21 cellular contexts compared by ENCODE assay signal in the genomic region with DNA sequence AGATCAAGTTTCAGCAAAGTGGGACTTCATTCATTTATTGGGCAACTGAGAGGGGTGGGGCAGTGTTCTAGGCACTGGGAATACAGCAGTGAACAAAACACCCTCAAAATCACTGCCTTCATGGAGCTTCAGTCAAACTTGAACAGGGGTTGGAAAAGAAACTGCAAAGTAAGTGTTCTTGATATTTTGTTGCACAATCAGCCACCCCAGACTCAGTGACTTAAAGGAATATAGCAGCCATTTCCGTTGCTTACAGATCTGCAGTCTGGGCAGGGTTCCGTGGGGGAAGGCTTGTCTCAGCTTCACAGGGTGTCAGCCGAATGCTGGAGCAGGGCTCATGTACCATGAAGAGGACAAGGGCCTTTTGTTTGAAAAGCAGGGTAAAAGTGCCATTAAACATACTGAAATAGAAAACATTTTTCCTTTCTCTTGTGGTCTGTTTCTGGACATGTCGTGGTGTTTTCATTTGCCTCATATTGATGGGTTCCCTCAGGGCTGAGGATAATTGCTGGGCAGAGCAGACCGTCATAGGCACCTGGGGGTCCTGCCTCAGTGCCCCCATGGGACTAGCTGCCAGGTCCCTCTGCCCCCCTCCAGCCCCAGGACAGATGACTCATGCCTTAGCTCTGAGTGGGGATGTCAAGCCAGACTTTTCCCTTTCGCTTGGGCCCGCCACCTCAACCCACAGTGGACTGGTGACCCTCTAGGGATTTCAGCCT.
"Had no signal": no experiment of that assay in that cellular context is flagged by ENCODE, and none has a peak within 500 bp of the region (broad histone marks: within the 10 kb centered on the region; RNA-seq: fewer than 3 reads in every experiment).

No MANE protein-coding gene starts in this region.

- DNase-seq: activated CD4-positive, alpha-beta memory T cell treated with anti-CD3 and anti-CD28 coated beads for 36 hours; activated CD4-positive, alpha-beta T cell treated with anti-CD3 and anti-CD28 coated beads for 36 hours; activated CD8-positive, alpha-beta memory T cell treated with anti-CD3 and anti-CD28 coated beads, Interleukin-2, amount 10 ng/mL, durations not matched to agents 7 days and 5 days; activated naive CD4-positive, alpha-beta T cell treated with anti-CD3 and anti-CD28 coated beads, Interleukin-2, amount 50 U/mL, for 16 hours; activated T-cell treated with anti-CD3 and anti-CD28 coated beads, Interleukin-2, amount 50 U/mL, for 1 hour; adrenal gland; caudate nucleus; esophagus squamous epithelium; foreskin fibroblast; left colon; naive B cell; stimulated activated CD4-positive, alpha-beta T cell treated with anti-CD3 and anti-CD28 coated beads, Interleukin-2, amount 100 ng/mL, for 48 hours; stimulated activated naive B cell treated with anti-CD40 and anti-IgM and Interleukin-4, amounts not matched to agents 10 μg/mL and 1 μg/mL and 100 μg/mL, for 72 hours; T-helper 1 cell; tibial artery; uterus; WERI-Rb-1 had no signal

- H3K4me3 Mint-ChIP-seq: activated CD4-positive, alpha-beta memory T cell treated with anti-CD3 and anti-CD28 coated beads for 36 hours; activated CD4-positive, alpha-beta T cell treated with anti-CD3 and anti-CD28 coated beads for 36 hours; activated CD8-positive, alpha-beta memory T cell treated with anti-CD3 and anti-CD28 coated beads, Interleukin-2, amount 10 ng/mL, durations not matched to agents 7 days and 5 days; naive B cell; stimulated activated naive B cell treated with anti-CD40 and anti-IgM and Interleukin-4, amounts not matched to agents 10 μg/mL and 1 μg/mL and 100 μg/mL, for 72 hours had no signal

- ATAC-seq: activated CD4-positive, alpha-beta T cell treated with anti-CD3 and anti-CD28 coated beads for 36 hours; activated CD8-positive, alpha-beta memory T cell treated with anti-CD3 and anti-CD28 coated beads, Interleukin-2, amount 10 ng/mL, durations not matched to agents 7 days and 5 days; left colon; stimulated activated naive B cell treated with anti-CD40 and anti-IgM and Interleukin-4, amounts not matched to agents 10 μg/mL and 1 μg/mL and 100 μg/mL, for 72 hours had no signal

- H3K9ac ChIP-seq: parathyroid adenoma had no signal

- H3K27ac Mint-ChIP-seq: activated CD4-positive, alpha-beta memory T cell treated with anti-CD3 and anti-CD28 coated beads for 36 hours; activated CD4-positive, alpha-beta T cell treated with anti-CD3 and anti-CD28 coated beads for 36 hours; activated CD8-positive, alpha-beta memory T cell treated with anti-CD3 and anti-CD28 coated beads, Interleukin-2, amount 10 ng/mL, durations not matched to agents 7 days and 5 days; activated T-helper 2 cell treated with anti-CD3 and anti-CD28 coated beads, Interferon-gamma antibody, Interleukin-2, Interleukin-4, amounts not matched to agents 10 μg/mL and 5 μg/mL and 100 μg/mL, durations not matched to agents 14 hours and 24 hours and 36 hours; naive B cell; stimulated activated naive B cell treated with anti-CD40 and anti-IgM and Interleukin-4, amounts not matched to agents 10 μg/mL and 1 μg/mL and 100 μg/mL, for 72 hours had no signal

- H3K36me3 ChIP-seq: adrenal gland, esophagus squamous epithelium, neutrophil, tibial artery, uterus, WERI-Rb-1 had no signal

- H3K27me3 ChIP-seq: adrenal gland, esophagus squamous epithelium, neutrophil, tibial artery, uterus had no signal

- H3K4me1 ChIP-seq: adrenal gland, esophagus squamous epithelium, parathyroid adenoma, tibial artery, uterus had no signal

- H3K4me1 Mint-ChIP-seq: activated CD4-positive, alpha-beta T cell treated with anti-CD3 and anti-CD28 coated beads for 36 hours; activated CD8-positive, alpha-beta memory T cell treated with anti-CD3 and anti-CD28 coated beads, Interleukin-2, amount 10 ng/mL, durations not matched to agents 7 days and 5 days; naive B cell; stimulated activated naive B cell treated with anti-CD40 and anti-IgM and Interleukin-4, amounts not matched to agents 10 μg/mL and 1 μg/mL and 100 μg/mL, for 72 hours had no signal

- H3K9me3 Mint-ChIP-seq: activated CD4-positive, alpha-beta memory T cell treated with anti-CD3 and anti-CD28 coated beads for 36 hours; activated T-helper 2 cell treated with anti-CD3 and anti-CD28 coated beads, Interferon-gamma antibody, Interleukin-2, Interleukin-4, amounts not matched to agents 10 μg/mL and 5 μg/mL and 100 μg/mL, durations not matched to agents 14 hours and 24 hours and 36 hours; stimulated activated naive B cell treated with anti-CD40 and anti-IgM and Interleukin-4, amounts not matched to agents 10 μg/mL and 1 μg/mL and 100 μg/mL, for 72 hours had no signal

- H3K4me3 ChIP-seq: adrenal gland, esophagus squamous epithelium, tibial artery, uterus had no signal

- FAIRE-seq: colon had no signal

- H2AFZ ChIP-seq: parathyroid adenoma had no signal

- H3K36me3 Mint-ChIP-seq: activated CD4-positive, alpha-beta memory T cell treated with anti-CD3 and anti-CD28 coated beads for 36 hours; activated CD8-positive, alpha-beta memory T cell treated with anti-CD3 and anti-CD28 coated beads, Interleukin-2, amount 10 ng/mL, durations not matched to agents 7 days and 5 days; naive B cell; stimulated activated naive B cell treated with anti-CD40 and anti-IgM and Interleukin-4, amounts not matched to agents 10 μg/mL and 1 μg/mL and 100 μg/mL, for 72 hours had no signal

- H3K27me3 Mint-ChIP-seq: activated CD4-positive, alpha-beta memory T cell treated with anti-CD3 and anti-CD28 coated beads for 36 hours; activated CD4-positive, alpha-beta T cell treated with anti-CD3 and anti-CD28 coated beads for 36 hours; activated CD8-positive, alpha-beta memory T cell treated with anti-CD3 and anti-CD28 coated beads, Interleukin-2, amount 10 ng/mL, durations not matched to agents 7 days and 5 days; naive B cell; stimulated activated naive B cell treated with anti-CD40 and anti-IgM and Interleukin-4, amounts not matched to agents 10 μg/mL and 1 μg/mL and 100 μg/mL, for 72 hours had no signal

- H3K27ac ChIP-seq: adrenal gland, esophagus squamous epithelium, neutrophil, parathyroid adenoma, tibial artery, uterus, WERI-Rb-1 had no signal

- H3K9me3 ChIP-seq: adrenal gland, esophagus squamous epithelium, neutrophil, tibial artery, uterus had no signal
